In genomic region chr3:123778991-123779622, GRCh38 we compare ENCODE assay signal across 21 cellular contexts.
A peak's percentile ranks its signal among the peaks of the same experiment; 100 is the strongest.
DNase-seq lines count a peak whose midpoint lies in the region; ATAC-seq, FAIRE-seq and TF ChIP-seq lines count a peak whose summit lies in the region.
"Had no signal": no experiment of that assay in that cellular context is flagged by ENCODE, and none has a peak within 500 bp of the region (broad histone marks: within the 10 kb centered on the region; RNA-seq: fewer than 3 reads in every experiment).

No MANE protein-coding gene starts in this region.

- H3K4me1 ChIP-seq in kidney (ENCODE audit: control insufficient read depth in 1 of 2, insufficient read depth in 1 of 2, low read depth in 1 of 2, low read length in 2 of 2) (peaks cover 8 to 28% of the 10 kb centered on the region in 2 donors), aorta (ENCODE audit: control insufficient read depth in 1 of 2, insufficient read depth in 2 of 2, low read length in 2 of 2) (peaks cover 2 to 12% of the 10 kb centered on the region in 2 donors)
- H3K4me1 ChIP-seq: testis had no signal

- H3K36me3 ChIP-seq in kidney (ENCODE audit: control insufficient read depth in 1 of 2, insufficient read depth in 2 of 2, low read length in 2 of 2): no peaks in the 10 kb centered on the region
- H3K36me3 ChIP-seq in aorta (ENCODE audit: control insufficient read depth in 1 of 2, insufficient read depth in 2 of 2, low read length in 1 of 2): peaks cover 0 to 1% of the 10 kb centered on the region in 2 donors
- H3K36me3 ChIP-seq: heart left ventricle had no signal

- peak; percentile 82 for ATAC-seq in aorta (ENCODE audit: low FRiP score)
- ATAC-seq: activated CD8-positive, alpha-beta T cell treated with anti-CD3 and anti-CD28 coated beads, Interleukin-2, amount 10 ng/mL, durations not matched to agents 7 days and 5 days; heart left ventricle; right cardiac atrium had no signal

- WGBS in aorta, 2 donors: 4 to 17% methylated on average over 8 of the region's 8 CpGs

- H3K9ac ChIP-seq in kidney (ENCODE audit: low read length in 2 of 2): peak overlapping the region in 1 of 2 donors; percentile 28
- H3K9ac ChIP-seq: KMS-11 had no signal

- no peak for FAIRE-seq in kidney (lab: Jason Lieb, UNC)
- FAIRE-seq in GM19239 (lab: Jason Lieb, UNC): no peak
- FAIRE-seq: H54 had no signal

- H3K9me3 ChIP-seq in kidney (ENCODE audit: control insufficient read depth in 1 of 2, low read length in 2 of 2) (no peaks in the 10 kb centered on the region), aorta (ENCODE audit: control insufficient read depth, low read length) (no peaks in the 10 kb centered on the region)
- H3K9me3 ChIP-seq: heart left ventricle, testis had no signal

- no peak for TF ChIP-seq CTCF in kidney (IDR thresholded peaks at IDR 0.05; ENCODE audit: borderline replicate concordance, extremely low read depth, insufficient read depth)

- no peaks in the 10 kb centered on the region for H3K27me3 ChIP-seq in aorta (ENCODE audit: control insufficient read depth in 1 of 2, insufficient read depth in 2 of 2, low read length in 1 of 2)
- H3K27me3 ChIP-seq: heart left ventricle, testis had no signal

- intact Hi-C loops in kidney (cut with DNase I): no loop called here
- intact Hi-C loops in aorta (cut with DNase I): loop anchor here in 1 of 2 donors (5.0 kb wide), 1 partner anchor 38 kb away; no protein-coding TSS in a partner anchor

- H3K4me3 ChIP-seq in kidney (ENCODE audit: low read length in 2 of 2) (no peak overlapping the region), aorta (ENCODE audit: low read length in 2 of 2) (no peak overlapping the region)
- H3K4me3 ChIP-seq: heart left ventricle, testis had no signal

- H3K27ac ChIP-seq in angular gyrus (ENCODE audit: low read depth, low read length): peak overlapping the region; percentile 14
- peak overlapping the region; percentile 18 to 72 for H3K27ac ChIP-seq in kidney (ENCODE audit: low read depth in 2 of 2, low read length in 2 of 2)
- peak overlapping the region; percentile 68 to 90 for H3K27ac ChIP-seq in aorta (ENCODE audit: low read depth in 1 of 2, low read length in 2 of 2)
- H3K27ac ChIP-seq: KMS-11, testis had no signal

- DNase-seq in kidney (no peak), pons (ENCODE audit: low spot score) (peak; percentile 88), aorta (peak; percentile 78 to 84), GM19239 (ENCODE audit: insufficient read length, low spot score) (no peak), Kasumi-1 (lab: John Stamatoyannopoulos, UW) (no peak)
- no peak for DNase-seq in central memory CD4-positive, alpha-beta T cell
- DNase-seq: activated CD8-positive, alpha-beta T cell treated with anti-CD3 and anti-CD28 coated beads, Interleukin-2, amount 10 ng/mL, durations not matched to agents 7 days and 5 days; activated naive CD4-positive, alpha-beta T cell; activated T-cell treated with anti-CD3 and anti-CD28 coated beads, Interleukin-2, amount 50 U/mL, for 1 hour; amniotic stem cell; cerebellar nuclear complex; DMS79 treated with DMSO at 0.1 percent for 48 hours; heart left ventricle; NCI-H2029 treated with DMSO at 0.1 percent for 48 hours; occipital lobe; right cardiac atrium; T1000; testis had no signal

Comparison
In these comparisons a context has a peak if more than half of its experiments do, and no peak if none do; other contexts are left out.
1. H3K27ac ChIP-seq: peak in every context shown above with its lines; median percentile 79 in aorta; 45 in kidney; 14 in angular gyrus.
2. DNase-seq: peak in pons (single experiment) and aorta (2 of 2); none in kidney (single experiment), GM19239 (single experiment), central memory CD4-positive, alpha-beta T cell (single experiment) and Kasumi-1 (0 of 2).